In the genomic region with DNA sequence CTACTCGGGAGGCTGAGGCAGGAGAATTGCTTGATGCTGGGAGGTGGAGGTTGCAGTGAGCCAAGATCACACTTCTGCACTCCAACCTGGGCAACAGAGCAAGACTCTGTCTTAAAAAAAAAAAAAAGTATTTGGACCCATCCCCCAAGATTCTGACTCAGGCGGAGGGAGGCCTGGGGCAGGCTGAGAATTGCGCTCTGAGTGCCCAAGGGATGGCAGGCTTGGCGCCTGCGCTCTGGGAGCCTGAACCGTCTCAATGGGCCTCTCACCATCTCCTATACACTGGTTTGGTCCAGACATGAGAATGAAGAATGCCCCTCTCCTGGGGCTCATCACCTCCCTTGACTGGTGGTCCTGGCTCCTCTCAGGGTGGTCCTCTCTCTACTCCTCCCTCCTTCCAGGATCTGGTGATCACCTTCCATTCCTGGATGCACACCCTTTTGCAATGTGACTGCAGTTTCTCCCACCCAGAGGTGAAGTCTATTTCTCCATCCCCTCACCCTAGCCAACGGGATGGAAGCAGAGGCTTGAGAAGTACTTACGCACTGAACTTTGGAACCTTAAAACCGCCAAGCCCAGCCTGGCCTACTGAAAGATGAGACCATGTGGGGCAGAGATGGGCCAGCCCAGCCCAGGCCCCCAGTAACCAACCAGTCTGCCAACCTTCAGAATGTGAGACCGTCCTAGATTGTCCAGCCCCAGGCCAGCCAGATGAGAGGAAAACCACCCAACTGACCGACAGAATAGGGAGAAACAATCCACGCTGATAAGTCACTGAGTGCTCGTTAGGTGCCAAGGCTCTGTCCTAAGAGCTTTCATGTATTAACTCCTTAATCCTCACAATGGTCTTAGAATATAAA, we compare ENCODE assay signal across 19 cellular contexts. TPM values are rescaled to one million over a fixed set of nuclear protein-coding genes. Genes with fewer than 3 reads are reported as not detected.
DNase-seq lines count a peak whose midpoint lies in the region; ATAC-seq and TF ChIP-seq lines count a peak whose summit lies in the region.
"Had no signal": no experiment of that assay in that cellular context is flagged by ENCODE, and none has a peak within 500 bp of the region (broad histone marks: within the 10 kb centered on the region; RNA-seq: fewer than 3 reads in every experiment).

No MANE protein-coding gene starts in this region.

- intact Hi-C loops in CD4-positive, alpha-beta memory T cell (cut with micrococcal nuclease), result no loop called here

- peaks cover 21 to 37% (median 30%) of the 10 kb centered on the region in 4 donors for H3K4me1 Mint-ChIP-seq in CD4-positive, alpha-beta memory T cell
- peaks cover 32% of the 10 kb centered on the region for H3K4me1 Mint-ChIP-seq in nephron progenitor cell

- peaks cover 17% of the 10 kb centered on the region for H3K4me1 ChIP-seq in CD4-positive, alpha-beta memory T cell (ENCODE audit: insufficient read depth, low read length)
- H3K4me1 ChIP-seq: colonic mucosa had no signal

- H3K9me3 Mint-ChIP-seq in CD4-positive, alpha-beta memory T cell, result peaks cover 0 to 1% (median 0%) of the 10 kb centered on the region in 8 donors
- H3K9me3 Mint-ChIP-seq in nephron progenitor cell, result no peaks in the 10 kb centered on the region
- H3K9me3 Mint-ChIP-seq: activated CD4-positive, alpha-beta memory T cell treated with anti-CD3 and anti-CD28 coated beads, Interleukin-2, amount 10 ng/mL, durations not matched to agents 7 days and 5 days had no signal

- H3K36me3 ChIP-seq in CD4-positive, alpha-beta memory T cell (ENCODE audit: insufficient read depth, low read length), result peaks cover 5% of the 10 kb centered on the region
- H3K36me3 ChIP-seq: colonic mucosa had no signal

- no peaks in the 10 kb centered on the region for H3K27me3 Mint-ChIP-seq in CD4-positive, alpha-beta memory T cell
- peaks cover 3% of the 10 kb centered on the region for H3K27me3 Mint-ChIP-seq in nephron progenitor cell (ENCODE audit: low read depth, poor library complexity)
- H3K27me3 Mint-ChIP-seq: activated CD4-positive, alpha-beta memory T cell treated with anti-CD3 and anti-CD28 coated beads, Interleukin-2, amount 10 ng/mL, durations not matched to agents 7 days and 5 days had no signal

- CTCF ChIA-PET in CD4-positive, alpha-beta memory T cell (lab: Charles Lee; ENCODE audit: partially characterized antibody), result no interaction called here
- CTCF ChIA-PET in RWPE1 (lab: Yijun Ruan, JAX), result no interaction called here

- no peak overlapping the region for H3K4me3 Mint-ChIP-seq in CD4-positive, alpha-beta memory T cell
- H3K4me3 Mint-ChIP-seq in nephron progenitor cell, result no peak overlapping the region
- H3K4me3 Mint-ChIP-seq: activated CD4-positive, alpha-beta memory T cell treated with anti-CD3 and anti-CD28 coated beads, Interleukin-2, amount 10 ng/mL, durations not matched to agents 7 days and 5 days had no signal

- peaks cover 4 to 27% of the 10 kb centered on the region in 2 donors for H3K36me3 Mint-ChIP-seq in CD4-positive, alpha-beta memory T cell
- peaks cover 26% of the 10 kb centered on the region for H3K36me3 Mint-ChIP-seq in nephron progenitor cell (ENCODE audit: low read depth)

- TF ChIP-seq CTCF in RWPE1 (conservative IDR thresholded peaks at IDR 0.05; ENCODE audit: low read depth), result no peak
- no peak for TF ChIP-seq CTCF in nephron progenitor cell (IDR thresholded peaks at IDR 0.05)

- no peaks in the 10 kb centered on the region for H3K27me3 ChIP-seq in CD4-positive, alpha-beta memory T cell (ENCODE audit: insufficient read depth, low read length)
- H3K27me3 ChIP-seq: colonic mucosa had no signal

- ATAC-seq in HG02973 (IDR thresholded peaks at IDR 0.05; ENCODE audit: unreplicated experiment), result no peak
- ATAC-seq: left ventricle myocardium superior had no signal

- no peak overlapping the region for H3K4me3 ChIP-seq in CD4-positive, alpha-beta memory T cell (ENCODE audit: low read length in 2 of 2)
- H3K4me3 ChIP-seq: colonic mucosa had no signal

- no peaks in the 10 kb centered on the region for H3K9me3 ChIP-seq in CD4-positive, alpha-beta memory T cell (ENCODE audit: control insufficient read depth in 1 of 2, low read length in 2 of 2)
- H3K9me3 ChIP-seq: colonic mucosa had no signal

- H3K27ac Mint-ChIP-seq in CD4-positive, alpha-beta memory T cell, result peak overlapping the region in 4 of 7 donors; percentile 7 to 79 (median 52)
- H3K27ac Mint-ChIP-seq in nephron progenitor cell, result peak overlapping the region; percentile 90
- H3K27ac Mint-ChIP-seq: activated CD4-positive, alpha-beta memory T cell treated with anti-CD3 and anti-CD28 coated beads, Interleukin-2, amount 10 ng/mL, durations not matched to agents 7 days and 5 days had no signal

- no peak for DNase-seq in CD4-positive, alpha-beta memory T cell
- no peak for DNase-seq in RWPE1 (ENCODE audit: low spot score)
- no peak for DNase-seq in nephron progenitor cell
- no peak for DNase-seq in HuH-7 (ENCODE audit: low spot score)
- DNase-seq in stimulated activated CD8-positive, alpha-beta memory T cell treated with anti-CD3 and anti-CD28 coated beads, Interleukin-4, amount 100 ng/mL, for 48 hours, result no peak
- DNase-seq in NCI-H1417 (lab: John Stamatoyannopoulos, UW), result no peak
- DNase-seq: activated CD4-positive, alpha-beta memory T cell treated with anti-CD3 and anti-CD28 coated beads, Interleukin-2, amount 10 ng/mL, durations not matched to agents 7 days and 5 days; colonic mucosa; GOT3; IMR-90; left ventricle myocardium superior; MM.1S; NCI-H1694; NCI-H226; stimulated activated CD4-positive, alpha-beta T cell treated with anti-CD3 and anti-CD28 coated beads, Interleukin-2, amount 100 ng/mL, for 48 hours; SW 1271 had no signal

- POLR2A ChIA-PET in CD4-positive, alpha-beta memory T cell (lab: Charles Lee; ENCODE audit: partially characterized antibody), result no interaction called here
- POLR2A ChIA-PET in RWPE1 (lab: Yijun Ruan, JAX; ENCODE audit: low non-redundant PET), result no interaction called here

- H3K27ac ChIP-seq in CD4-positive, alpha-beta memory T cell (ENCODE audit: low read depth, low read length), result no peak overlapping the region
- H3K27ac ChIP-seq in RWPE1 (peak overlapping the region; percentile 47), cingulate gyrus (ENCODE audit: low read depth, low read length) (peak overlapping the region; percentile 95)
- H3K27ac ChIP-seq: colonic mucosa, VCaP had no signal

RNA-seq across cellular contexts. Expression of gene POLR3H, which starts 4.9 kb away (rescaled TPM):
- total RNA-seq in CD4-positive, alpha-beta memory T cell, result 10 to 100 TPM; 43.6 to 43.7 TPM
- 10 to 100 TPM; 20.7 to 21.8 TPM for polyA plus RNA-seq in CD4-positive, alpha-beta memory T cell

RNA-seq across cellular contexts. Expression of gene CSDC2, which starts 21.4 kb away (rescaled TPM):
- not detected for total RNA-seq in CD4-positive, alpha-beta memory T cell
- polyA plus RNA-seq in CD4-positive, alpha-beta memory T cell, result not detected
- total RNA-seq: activated CD4-positive, alpha-beta memory T cell treated with anti-CD3 and anti-CD28 coated beads, Interleukin-2, amount 10 ng/mL, durations not matched to agents 7 days and 5 days had no signal

RNA-seq across cellular contexts. Expression of gene PMM1, which starts 50.3 kb away (rescaled TPM):
- total RNA-seq in CD4-positive, alpha-beta memory T cell, result 10 to 100 TPM; 31.7 to 32.9 TPM
- polyA plus RNA-seq in CD4-positive, alpha-beta memory T cell, result 10 to 100 TPM; 32.0 to 45.7 TPM
